In the genomic region with DNA sequence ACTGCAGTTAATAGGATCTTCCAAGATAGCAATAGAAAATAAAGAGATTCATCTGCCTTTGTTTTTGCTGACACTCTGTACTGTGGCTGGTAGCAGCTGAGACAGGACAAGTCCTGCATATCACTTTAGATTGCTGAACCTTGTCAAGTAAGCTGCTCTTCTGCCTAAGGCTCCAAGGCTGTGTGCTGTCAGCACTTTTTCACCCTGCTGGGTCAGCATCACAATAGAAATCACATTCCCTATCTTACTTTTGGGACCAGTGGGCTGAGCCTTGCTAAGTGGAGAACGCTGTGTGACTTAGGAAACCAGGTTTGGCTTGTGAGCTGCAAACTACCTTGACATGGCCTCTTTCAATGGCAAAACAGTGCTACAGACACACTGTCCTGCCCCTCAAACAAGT, we compare ENCODE assay signal across 18 cellular contexts.
DNase-seq lines count a peak whose midpoint lies in the region; TF ChIP-seq lines count a peak whose summit lies in the region.
"Had no signal": no experiment of that assay in that cellular context is flagged by ENCODE, and none has a peak within 500 bp of the region (broad histone marks: within the 10 kb centered on the region; RNA-seq: fewer than 3 reads in every experiment).

No MANE protein-coding gene starts in this region.

- H3K27me3 Mint-ChIP-seq in endodermal cell (ENCODE audit: insufficient read depth), result no peaks in the 10 kb centered on the region

- no peaks in the 10 kb centered on the region for H3K36me3 Mint-ChIP-seq in endodermal cell (ENCODE audit: low read depth)
- H3K36me3 Mint-ChIP-seq: CD4-positive, CD25-positive, alpha-beta regulatory T cell had no signal

- no peak overlapping the region for H2AFZ ChIP-seq in smooth muscle cell (ENCODE audit: low read depth)

- 25 to 34% methylated on average over 1 of the region's 1 CpG for WGBS in endodermal cell (ENCODE audit: insufficient coverage in 1 of 2, insufficient read length in 1 of 2), 2 experiments
- 42% methylated on average over 1 of the region's 1 CpG for WGBS in smooth muscle cell (ENCODE audit: low lambda C conversion rate)
- WGBS in tibial nerve, 2 donors, result 75 to 93% methylated on average over 1 of the region's 1 CpG

- H3K79me2 ChIP-seq in smooth muscle cell (ENCODE audit: low read depth), result no peaks in the 10 kb centered on the region

- H3K4me1 ChIP-seq in HUES48 (ENCODE audit: control insufficient read depth, insufficient read depth, low read length), result peaks cover 35% of the 10 kb centered on the region
- no peaks in the 10 kb centered on the region for H3K4me1 ChIP-seq in endodermal cell (ENCODE audit: control insufficient read depth, insufficient read depth, low read length)
- no peaks in the 10 kb centered on the region for H3K4me1 ChIP-seq in smooth muscle cell (ENCODE audit: low read depth)
- H3K4me1 ChIP-seq in tibial nerve, result no peaks in the 10 kb centered on the region
- H3K4me1 ChIP-seq: BE2C had no signal

- no peak overlapping the region for H3K4me3 Mint-ChIP-seq in endodermal cell
- H3K4me3 Mint-ChIP-seq: CD4-positive, CD25-positive, alpha-beta regulatory T cell had no signal

- no peak for TF ChIP-seq EP300 in tibial nerve (IDR thresholded peaks at IDR 0.05)

- H3K9ac ChIP-seq in HUES48 (ENCODE audit: low read depth, low read length) (no peak overlapping the region), endodermal cell (ENCODE audit: extremely low read depth, low read length, poor library complexity, severe bottlenecking) (no peak overlapping the region), smooth muscle cell (ENCODE audit: low read depth) (no peak overlapping the region)

- H3K4me3 ChIP-seq in HUES48 (ENCODE audit: low read depth, low read length), result no peak overlapping the region
- no peak overlapping the region for H3K4me3 ChIP-seq in endodermal cell (ENCODE audit: low read length)
- no peak overlapping the region for H3K4me3 ChIP-seq in smooth muscle cell
- H3K4me3 ChIP-seq in tibial nerve, result no peak overlapping the region
- H3K4me3 ChIP-seq: SK-N-MC had no signal

- peak overlapping the region; percentile 5 for H3K4me2 ChIP-seq in smooth muscle cell

- H4K20me1 ChIP-seq in smooth muscle cell (ENCODE audit: low read depth), result no peaks in the 10 kb centered on the region

- no peaks in the 10 kb centered on the region for H3K9me3 ChIP-seq in HUES48 (ENCODE audit: control insufficient read depth, insufficient read depth, low read length)
- H3K9me3 ChIP-seq in endodermal cell (ENCODE audit: control insufficient read depth, low read length), result no peaks in the 10 kb centered on the region
- no peaks in the 10 kb centered on the region for H3K9me3 ChIP-seq in smooth muscle cell (replicated peaks; ENCODE audit: low read depth)
- H3K9me3 ChIP-seq in tibial nerve, result no peaks in the 10 kb centered on the region
- H3K9me3 ChIP-seq: BE2C had no signal

- H3K27me3 ChIP-seq in HUES48 (ENCODE audit: control insufficient read depth, insufficient read depth, low read length) (no peaks in the 10 kb centered on the region), endodermal cell (ENCODE audit: control insufficient read depth, insufficient read depth, low read length, poor library complexity, severe bottlenecking) (no peaks in the 10 kb centered on the region), smooth muscle cell (ENCODE audit: low read depth) (no peaks in the 10 kb centered on the region), tibial nerve (no peaks in the 10 kb centered on the region)
- H3K27me3 ChIP-seq: BE2C had no signal

- H3K27ac ChIP-seq in HUES48 (ENCODE audit: low read depth, low read length) (peak overlapping the region; percentile 14), endodermal cell (ENCODE audit: low read depth, low read length) (no peak overlapping the region), smooth muscle cell (ENCODE audit: low read depth) (no peak overlapping the region), tibial nerve (no peak overlapping the region)
- H3K27ac ChIP-seq: SK-N-MC had no signal

- TF ChIP-seq CTCF in endodermal cell (conservative IDR thresholded peaks at IDR 0.05) (no peak), smooth muscle cell (IDR thresholded peaks at IDR 0.05; ENCODE audit: borderline replicate concordance, insufficient read depth, poor library complexity, severe bottlenecking) (no peak), tibial nerve (IDR thresholded peaks at IDR 0.05) (no peak)

- H3K4me1 Mint-ChIP-seq in endodermal cell, result peaks cover 12% of the 10 kb centered on the region
- H3K4me1 Mint-ChIP-seq: CD4-positive, CD25-positive, alpha-beta regulatory T cell had no signal

- DNase-seq in endodermal cell (peak; percentile 76), iPS-NIHi7 (ENCODE audit: extremely low spot score) (peak; percentile 51), smooth muscle cell (lab: John Stamatoyannopoulos, UW; ENCODE audit: unreplicated experiment) (no peak), tibial nerve (ENCODE audit: low spot score in 2 of 2) (no peak)
- DNase-seq in activated CD4-positive, CD25-positive, alpha-beta regulatory T cell (lab: John Stamatoyannopoulos, UW), result no peak
- DNase-seq in activated CD4-positive, alpha-beta T cell treated with anti-CD3 and anti-CD28 coated beads for 4 hours, result no peak
- DNase-seq: BE2C; CD4-positive, CD25-positive, alpha-beta regulatory T cell; COR-L47; DMS 273 treated with DMSO at 0.1 percent for 48 hours; DND-41; NCI-H1105; NCI-H1694; NCI-H2081 treated with DMSO at 0.1 percent for 48 hours; NCI-H446 treated with DMSO at 0.1 percent for 48 hours; SHP77 had no signal

- TF ChIP-seq POLR2A in tibial nerve (IDR thresholded peaks at IDR 0.05), result no peak

- H3K9me3 Mint-ChIP-seq in endodermal cell, result no peaks in the 10 kb centered on the region

- H3K36me3 ChIP-seq in HUES48 (ENCODE audit: control insufficient read depth, insufficient read depth, low read length) (no peaks in the 10 kb centered on the region), endodermal cell (ENCODE audit: control insufficient read depth, insufficient read depth, low read length) (no peaks in the 10 kb centered on the region), smooth muscle cell (ENCODE audit: low read depth) (no peaks in the 10 kb centered on the region), tibial nerve (no peaks in the 10 kb centered on the region)
- H3K36me3 ChIP-seq: BE2C had no signal

- H3F3A ChIP-seq in smooth muscle cell (ENCODE audit: low read depth), result no peaks in the 10 kb centered on the region

- H3K27ac Mint-ChIP-seq in endodermal cell, result no peak overlapping the region
- H3K27ac Mint-ChIP-seq: CD4-positive, CD25-positive, alpha-beta regulatory T cell had no signal

Comparison
In these comparisons a context has a peak if more than half of its experiments do, and no peak if none do; other contexts are left out.
1. DNase-seq: peak in endodermal cell (single experiment) and iPS-NIHi7 (single experiment); none in smooth muscle cell (single experiment), tibial nerve (0 of 2), activated CD4-positive, CD25-positive, alpha-beta regulatory T cell (0 of 4) and activated CD4-positive, alpha-beta T cell treated with anti-CD3 and anti-CD28 coated beads for 4 hours (0 of 2).